In genomic region chr2:54556659-54557121, GRCh38 we compare ENCODE assay signal across 9 cellular contexts.
DNase-seq lines count a peak whose midpoint lies in the region; ATAC-seq, FAIRE-seq and TF ChIP-seq lines count a peak whose summit lies in the region.
"Had no signal": no experiment of that assay in that cellular context is flagged by ENCODE, and none has a peak within 500 bp of the region (broad histone marks: within the 10 kb centered on the region; RNA-seq: fewer than 3 reads in every experiment).

No MANE protein-coding gene starts in this region.

- H3K27me3 ChIP-seq in astrocyte (ENCODE audit: insufficient read depth, low read length) (no peaks in the 10 kb centered on the region), liver (ENCODE audit: control insufficient read depth in 4 of 4, insufficient read depth in 4 of 4, low read length in 3 of 4) (no peaks in the 10 kb centered on the region), upper lobe of left lung (no peaks in the 10 kb centered on the region)

- H3K4me1 Mint-ChIP-seq in activated naive CD4-positive, alpha-beta T cell treated with anti-CD3 and anti-CD28 coated beads, Interleukin-2, amount 50 U/mL, for 24 hours: peaks cover 61% of the 10 kb centered on the region
- H3K4me1 Mint-ChIP-seq in astrocyte (ENCODE audit: low read depth, unreplicated experiment): peaks cover 45% of the 10 kb centered on the region

- no peaks in the 10 kb centered on the region for H3K27me3 Mint-ChIP-seq in activated naive CD4-positive, alpha-beta T cell treated with anti-CD3 and anti-CD28 coated beads, Interleukin-2, amount 50 U/mL, for 24 hours
- no peaks in the 10 kb centered on the region for H3K27me3 Mint-ChIP-seq in astrocyte (ENCODE audit: low read depth, unreplicated experiment)

- peak overlapping the region; percentile 98 for H3K4me3 Mint-ChIP-seq in activated naive CD4-positive, alpha-beta T cell treated with anti-CD3 and anti-CD28 coated beads, Interleukin-2, amount 50 U/mL, for 24 hours
- H3K4me3 Mint-ChIP-seq in astrocyte (ENCODE audit: unreplicated experiment): peak overlapping the region; percentile 77

- no peak for TF ChIP-seq POLR2A in upper lobe of left lung (IDR thresholded peaks at IDR 0.05)

- H3K79me2 ChIP-seq in astrocyte (ENCODE audit: insufficient read depth, low read length): peaks cover 60% of the 10 kb centered on the region

- TF ChIP-seq RAD21 in liver (IDR thresholded peaks at IDR 0.05): no peak

- no peak for FAIRE-seq in astrocyte (lab: Jason Lieb, UNC)

- H4K20me1 ChIP-seq in astrocyte (ENCODE audit: insufficient read depth, low read length): peaks cover 49% of the 10 kb centered on the region

- no peak for DNase-seq in activated naive CD4-positive, alpha-beta T cell treated with anti-CD3 and anti-CD28 coated beads, Interleukin-2, amount 50 U/mL, for 72 hours (ENCODE audit: low spot score in 2 of 2)
- DNase-seq in astrocyte (ENCODE audit: low read depth) (peak; percentile 96), upper lobe of left lung (no peak), OCI-M2 (lab: John Stamatoyannopoulos, UW; ENCODE audit: unreplicated experiment) (no peak), GDM1 (lab: John Stamatoyannopoulos, UW) (no peak), posterior vena cava (ENCODE audit: low spot score) (no peak)
- DNase-seq: central memory CD4-positive, alpha-beta T cell had no signal

- intact Hi-C loops in posterior vena cava (cut with DNase I): loop anchor here in 1 of 2 donors (5.0 to 10.0 kb wide), 2 partner anchors 88 to 846 kb away; no protein-coding TSS in a partner anchor

- H3K36me3 ChIP-seq in astrocyte (ENCODE audit: insufficient read depth, low read length) (no peaks in the 10 kb centered on the region), liver (ENCODE audit: control insufficient read depth in 4 of 4, insufficient read depth in 3 of 4, low read depth in 1 of 4, low read length in 3 of 4) (no peaks in the 10 kb centered on the region), upper lobe of left lung (no peaks in the 10 kb centered on the region)

- H3K27ac Mint-ChIP-seq in activated naive CD4-positive, alpha-beta T cell treated with anti-CD3 and anti-CD28 coated beads, Interleukin-2, amount 50 U/mL, for 24 hours: peak overlapping the region; percentile 95
- peak overlapping the region in 1 of 2 donors; percentile 97 for H3K27ac Mint-ChIP-seq in activated naive CD4-positive, alpha-beta T cell treated with anti-CD3 and anti-CD28 coated beads, Interleukin-2, amount 50 U/mL, for 72 hours
- peak overlapping the region; percentile 81 for H3K27ac Mint-ChIP-seq in astrocyte (ENCODE audit: unreplicated experiment)

- H3K9ac ChIP-seq in astrocyte (ENCODE audit: low read length) (peak overlapping the region; percentile 93), liver (ENCODE audit: low read depth in 1 of 2, low read length in 2 of 2) (peak overlapping the region in 1 of 2 donors; percentile 100)

- no peaks in the 10 kb centered on the region for H3K9me3 ChIP-seq in astrocyte (ENCODE audit: insufficient read depth, low read depth, low read length)
- H3K9me3 ChIP-seq in liver (ENCODE audit: control insufficient read depth in 4 of 4, low read length in 3 of 4): no peaks in the 10 kb centered on the region
- no peaks in the 10 kb centered on the region for H3K9me3 ChIP-seq in upper lobe of left lung

- H3K9me3 Mint-ChIP-seq in activated naive CD4-positive, alpha-beta T cell treated with anti-CD3 and anti-CD28 coated beads, Interleukin-2, amount 50 U/mL, for 24 hours: no peaks in the 10 kb centered on the region
- no peaks in the 10 kb centered on the region for H3K9me3 Mint-ChIP-seq in activated naive CD4-positive, alpha-beta T cell treated with anti-CD3 and anti-CD28 coated beads, Interleukin-2, amount 50 U/mL, for 72 hours
- peaks cover 3% of the 10 kb centered on the region for H3K9me3 Mint-ChIP-seq in astrocyte (ENCODE audit: unreplicated experiment)

- WGBS in liver: 92% methylated on average over 1 of the region's 1 CpG
- WGBS in upper lobe of left lung, 2 donors: 91 to 94% methylated on average over 1 of the region's 1 CpG

- H3K4me3 ChIP-seq in astrocyte (ENCODE audit: insufficient read depth, low read depth, low read length) (no peak overlapping the region), liver (ENCODE audit: low read depth in 1 of 3, low read length in 3 of 3) (peak overlapping the region in 1 of 3 donors; percentile 90), upper lobe of left lung (no peak overlapping the region)

- H3K4me1 ChIP-seq in astrocyte (ENCODE audit: insufficient read depth, low read length) (peaks cover 29% of the 10 kb centered on the region), liver (ENCODE audit: control insufficient read depth in 4 of 4, insufficient read depth in 4 of 4, low read length in 3 of 4) (peaks cover 8 to 35% (median 13%) of the 10 kb centered on the region in 4 donors), upper lobe of left lung (peaks cover 62 to 87% (median 65%) of the 10 kb centered on the region in 4 donors)

- no peaks in the 10 kb centered on the region for H3K36me3 Mint-ChIP-seq in activated naive CD4-positive, alpha-beta T cell treated with anti-CD3 and anti-CD28 coated beads, Interleukin-2, amount 50 U/mL, for 24 hours
- H3K36me3 Mint-ChIP-seq in activated naive CD4-positive, alpha-beta T cell treated with anti-CD3 and anti-CD28 coated beads, Interleukin-2, amount 50 U/mL, for 72 hours: peaks cover 25 to 31% of the 10 kb centered on the region in 2 donors
- H3K36me3 Mint-ChIP-seq in astrocyte (ENCODE audit: low read depth, unreplicated experiment): peaks cover 8% of the 10 kb centered on the region

- no peak overlapping the region for H2AFZ ChIP-seq in astrocyte (ENCODE audit: low read depth, low read length)

- peak overlapping the region; percentile 90 for H3K4me2 ChIP-seq in astrocyte (ENCODE audit: low read length)

- H3K27ac ChIP-seq in astrocyte (ENCODE audit: low read depth, low read length) (peak overlapping the region; percentile 2), liver (ENCODE audit: low read depth in 1 of 2, low read length in 2 of 2) (peak overlapping the region; percentile 96 to 99), upper lobe of left lung (peak overlapping the region; percentile 93 to 95 (median 94))

- ATAC-seq in activated naive CD4-positive, alpha-beta T cell treated with anti-CD3 and anti-CD28 coated beads, Interleukin-2, amount 50 U/mL, for 72 hours: no peak
- peak in 1 of 2 donors; percentile 38 for ATAC-seq in upper lobe of left lung (ENCODE audit: low FRiP score in 2 of 2)

- no peak for TF ChIP-seq EP300 in upper lobe of left lung (IDR thresholded peaks at IDR 0.05)

- TF ChIP-seq CTCF in astrocyte (IDR thresholded peaks at IDR 0.05; ENCODE audit: insufficient read depth, low read depth, low read length): no peak
- no peak for TF ChIP-seq CTCF in liver (IDR thresholded peaks at IDR 0.05; ENCODE audit: low read depth, low read length, missing input control)
- TF ChIP-seq CTCF in upper lobe of left lung (IDR thresholded peaks at IDR 0.05): no peak

TF ChIP-seq in liver, 16 proteins besides CTCF, POLR2A, EP300 and RAD21:
- TF ChIP-seq GABPA (IDR thresholded peaks at IDR 0.05 in 1 of 2, conservative IDR thresholded peaks at IDR 0.05 in 1 of 2) (no peak), NR2F2 (IDR thresholded peaks at IDR 0.05) (peak; percentile 48)

Comparison
In these comparisons a context has a peak if more than half of its experiments do, and no peak if none do; other contexts are left out.
1. H3K27ac ChIP-seq: peak in every context shown above with its lines; median percentile 98 in liver; 94 in upper lobe of left lung; 2 in astrocyte.